ENCODE assay signal across 8 cellular contexts in genomic region chr16:70380205-70380918, GRCh38. TPM values are rescaled to one million over a fixed set of nuclear protein-coding genes. Genes with fewer than 3 reads are reported as not detected.
DNase-seq lines count a peak whose midpoint lies in the region; ATAC-seq and TF ChIP-seq lines count a peak whose summit lies in the region.

No MANE protein-coding gene starts in this region.

- no peak overlapping the region for H2BK5ac ChIP-seq in H9 (ENCODE audit: insufficient read length, low read length)

- no peak overlapping the region for H3K56ac ChIP-seq in H9 (ENCODE audit: insufficient read length, low read depth, low read length)

- no peak for TF ChIP-seq CTCF in H9 (conservative IDR thresholded peaks at IDR 0.05)
- no peak for TF ChIP-seq CTCF in dorsolateral prefrontal cortex (IDR thresholded peaks at IDR 0.05 in 54 of 56, conservative IDR thresholded peaks at IDR 0.05 in 2 of 56; ENCODE audit: low read depth in 1 of 56, partially characterized antibody in 56 of 56)

- H3K4me1 Mint-ChIP-seq in H9 (peaks cover 0 to 15% of the 10 kb centered on the region in 2 experiments; a peak in 2 of 4 replicates), memory B cell (peaks cover 7% of the 10 kb centered on the region)
- peaks cover 24% of the 10 kb centered on the region for H3K4me1 Mint-ChIP-seq in activated CD4-positive, alpha-beta T cell treated with anti-CD3 and anti-CD28 coated beads, Interleukin-2, amount 10 ng/mL, durations not matched to agents 7 days and 5 days

- H3K23me2 ChIP-seq in H9 (ENCODE audit: insufficient read length, low read depth, low read length, poor library complexity, severe bottlenecking) = peaks cover 6% of the 10 kb centered on the region

- H3K27me3 Mint-ChIP-seq in H9 (ENCODE audit: low read depth) = no peaks in the 10 kb centered on the region; the same call in 1 of the 2 replicates
- H3K27me3 Mint-ChIP-seq in activated CD4-positive, alpha-beta T cell treated with anti-CD3 and anti-CD28 coated beads, Interleukin-2, amount 10 ng/mL, durations not matched to agents 7 days and 5 days = no peaks in the 10 kb centered on the region
- H3K27me3 Mint-ChIP-seq in memory B cell = no peaks in the 10 kb centered on the region

- H3K9me3 ChIP-seq in H9 (ENCODE audit: control insufficient read depth, low read depth, low read length) = no peaks in the 10 kb centered on the region

- H3K4me3 Mint-ChIP-seq in H9 (peak overlapping the region; percentile 93 to 98), memory B cell (peak overlapping the region; percentile 96)
- peak overlapping the region; percentile 96 for H3K4me3 Mint-ChIP-seq in activated CD4-positive, alpha-beta T cell treated with anti-CD3 and anti-CD28 coated beads, Interleukin-2, amount 10 ng/mL, durations not matched to agents 7 days and 5 days

- H3K4me1 ChIP-seq in H9 (ENCODE audit: insufficient read depth, low read length) = no peaks in the 10 kb centered on the region; the same call in 1 of the 2 replicates

- H3K9ac ChIP-seq in H9 (ENCODE audit: extremely low read depth, insufficient read length, low read length) = peak overlapping the region; percentile 70

- H3K4me3 ChIP-seq in dorsolateral prefrontal cortex = peak overlapping the region; percentile 54 to 99 (median 83)

- H3K4me2 ChIP-seq in H9 (ENCODE audit: insufficient read depth, insufficient read length, low read length) = peak overlapping the region; percentile 72

- H3T11ph ChIP-seq in H9 (ENCODE audit: low read length) = no peak overlapping the region

- no peak overlapping the region for H2AK5ac ChIP-seq in H9 (ENCODE audit: insufficient read length, low read length)

- H3K36me3 Mint-ChIP-seq in H9 (ENCODE audit: insufficient read depth in 1 of 3, low read depth in 3 of 3) (peaks cover 16 to 59% (median 36%) of the 10 kb centered on the region in 3 experiments; a peak in 6 of 7 replicates), memory B cell (peaks cover 5% of the 10 kb centered on the region)
- peaks cover 21% of the 10 kb centered on the region for H3K36me3 Mint-ChIP-seq in activated CD4-positive, alpha-beta T cell treated with anti-CD3 and anti-CD28 coated beads, Interleukin-2, amount 10 ng/mL, durations not matched to agents 7 days and 5 days (ENCODE audit: low read depth)

- WGBS in H9 (ENCODE audit: extremely low coverage, insufficient read length, low lambda C conversion rate) = no CpG with 5 or more reads among the region's 31 CpGs

- peak overlapping the region; percentile 37 for H3K18ac ChIP-seq in H9 (ENCODE audit: insufficient read length, low read depth, low read length)

- DNase-seq in ELR (ENCODE audit: low read depth) = peak; percentile 97
- peak; percentile 66 for DNase-seq in H9
- peak; percentile 23 for DNase-seq in NCI-H1048 (lab: John Stamatoyannopoulos, UW)
- DNase-seq in activated CD4-positive, alpha-beta T cell treated with anti-CD3 and anti-CD28 coated beads, Interleukin-2, amount 10 ng/mL, durations not matched to agents 7 days and 5 days = peak; percentile 67
- DNase-seq in dorsolateral prefrontal cortex = peak in 7 of 10 donors; percentile 29 to 76 (median 52)
- DNase-seq in memory B cell (ENCODE audit: low spot score in 2 of 2) = peak; percentile 11 to 45
- DNase-seq in stimulated activated CD8-positive, alpha-beta memory T cell treated with anti-CD3 and anti-CD28 coated beads, Interleukin-12 subunit alpha, Interleukin-12 subunit beta, amount 100 ng/mL, for 4 hours (ENCODE audit: low read depth) = peak; percentile 65

- no peak overlapping the region for H2BK15ac ChIP-seq in H9 (ENCODE audit: low read depth, low read length)

- no peaks in the 10 kb centered on the region; a peak in 1 of 5 replicates for H3K9me3 Mint-ChIP-seq in H9
- H3K9me3 Mint-ChIP-seq in activated CD4-positive, alpha-beta T cell treated with anti-CD3 and anti-CD28 coated beads, Interleukin-2, amount 10 ng/mL, durations not matched to agents 7 days and 5 days = no peaks in the 10 kb centered on the region
- H3K9me3 Mint-ChIP-seq in memory B cell = no peaks in the 10 kb centered on the region

- intact Hi-C loops in dorsolateral prefrontal cortex (cut with DNase I) = loop anchor here (2.0 to 5.0 kb wide), 6 partner anchors 33 to 272 kb away; partner anchors contain the start of genes COG4 (in 2 of the 2), SF3B3 (in 2 of the 2), DDX19A (in 1 of the 2) and FCSK (in 1 of the 2)

- no peak overlapping the region for H4K91ac ChIP-seq in H9 (ENCODE audit: insufficient read length, low read depth, low read length)

- ATAC-seq in memory B cell (ENCODE audit: low read depth) (peak; percentile 13), HG03175 (IDR thresholded peaks at IDR 0.05; ENCODE audit: unreplicated experiment) (no peak)

- H4K20me1 ChIP-seq in H9 (ENCODE audit: control insufficient read depth, insufficient read depth, insufficient read length) = no peaks in the 10 kb centered on the region

- H3K27me3 ChIP-seq in H9 (ENCODE audit: insufficient read depth, low read length) (no peaks in the 10 kb centered on the region), dorsolateral prefrontal cortex (no peaks in the 10 kb centered on the region)

- no peak overlapping the region for H2BK120ac ChIP-seq in H9 (ENCODE audit: low read depth, low read length, poor library complexity, severe bottlenecking)

- H2AFZ ChIP-seq in H9 (ENCODE audit: low read length) = no peak overlapping the region

- no peak overlapping the region for H3K4ac ChIP-seq in H9 (ENCODE audit: low read depth, low read length)

- no peak overlapping the region for H4K5ac ChIP-seq in H9 (ENCODE audit: insufficient read length, low read depth, low read length)

- H3K14ac ChIP-seq in H9 (ENCODE audit: insufficient read depth, low read length) = peak overlapping the region; percentile 37; the same call in 1 of the 2 replicates

- no peaks in the 10 kb centered on the region for H3K79me1 ChIP-seq in H9 (ENCODE audit: insufficient read depth, low read depth, low read length, poor library complexity, severe bottlenecking)

- H3K27ac ChIP-seq in H9 (ENCODE audit: insufficient read length, low read depth, low read length) = no peak overlapping the region
- peak overlapping the region in 58 of 59 donors; percentile 15 to 93 (median 86) for H3K27ac ChIP-seq in dorsolateral prefrontal cortex

- H4K8ac ChIP-seq in H9 (replicated peaks; ENCODE audit: insufficient read length, low read depth, low read length) = no peak overlapping the region

- no peaks in the 10 kb centered on the region for H3K79me2 ChIP-seq in H9 (ENCODE audit: insufficient read depth, low read length)

- H2BK20ac ChIP-seq in H9 (ENCODE audit: low read depth, low read length, poor library complexity, severe bottlenecking) = no peak overlapping the region

- H3K27ac Mint-ChIP-seq in H9 (peak overlapping the region; percentile 82 to 94 (median 93); a peak in 5 of 7 replicates), memory B cell (peak overlapping the region; percentile 87)
- H3K27ac Mint-ChIP-seq in activated CD4-positive, alpha-beta T cell treated with anti-CD3 and anti-CD28 coated beads, Interleukin-2, amount 10 ng/mL, durations not matched to agents 7 days and 5 days = peak overlapping the region; percentile 99

- CTCF ChIA-PET in activated CD4-positive, alpha-beta T cell treated with anti-CD3 and anti-CD28 coated beads, Interleukin-2, amount 10 ng/mL, durations not matched to agents 7 days and 5 days (lab: Charles Lee) = interaction anchor here (0.6 to 2.4 kb wide), 11 partner anchors 11 to 258 kb away, joined by 3 to 12 read pairs (median 3); no protein-coding TSS in a partner anchor

- H3K23ac ChIP-seq in H9 (ENCODE audit: insufficient read length, low read depth, low read length) = no peak overlapping the region

- POLR2A ChIA-PET in activated CD4-positive, alpha-beta T cell treated with anti-CD3 and anti-CD28 coated beads, Interleukin-2, amount 10 ng/mL, durations not matched to agents 7 days and 5 days (lab: Charles Lee) = interaction anchor here (0.6 to 1.5 kb wide), 7 partner anchors 52 to 150 kb away, joined by 3 to 7 read pairs (median 4); partner anchors contain the start of gene COG4

- H2BK12ac ChIP-seq in H9 (ENCODE audit: insufficient read length, low read depth, low read length) = no peak overlapping the region

RNA-seq across cellular contexts. Expression of gene DDX19A, which starts 33.7 kb away (rescaled TPM):
- total RNA-seq in H9 (2021) (57.1 and 59.4 TPM in 2 replicates), dorsolateral prefrontal cortex (10 to 100 TPM; 31.5 to 53.5 (median 41.3) TPM)
- 10 to 100 TPM; 36.6 to 36.9 TPM for total RNA-seq in activated CD4-positive, alpha-beta T cell treated with anti-CD3 and anti-CD28 coated beads, Interleukin-2, amount 10 ng/mL, durations not matched to agents 7 days and 5 days

RNA-seq across cellular contexts. Expression of gene ST3GAL2, which starts 58.5 kb away (rescaled TPM):
- total RNA-seq in H9 (2021) (45.9 and 49.0 TPM in 2 replicates), dorsolateral prefrontal cortex (10 to 100 TPM; 15.9 to 62.9 (median 30.9) TPM)
- total RNA-seq in activated CD4-positive, alpha-beta T cell treated with anti-CD3 and anti-CD28 coated beads, Interleukin-2, amount 10 ng/mL, durations not matched to agents 7 days and 5 days = 10 to 100 TPM; 24.5 to 25.6 TPM

Comparison
In these comparisons a context has a peak if more than half of its experiments do, and no peak if none do; other contexts are left out.
1. DNase-seq: peak in every context shown above with its lines; median percentile 97 in ELR; 67 in activated CD4-positive, alpha-beta T cell treated with anti-CD3 and anti-CD28 coated beads, Interleukin-2, amount 10 ng/mL, durations not matched to agents 7 days and 5 days; 66 in H9; 65 in stimulated activated CD8-positive, alpha-beta memory T cell treated with anti-CD3 and anti-CD28 coated beads, Interleukin-12 subunit alpha, Interleukin-12 subunit beta, amount 100 ng/mL, for 4 hours; 52 in dorsolateral prefrontal cortex; 28 in memory B cell; 23 in NCI-H1048.